ENCODE assay signal across 8 cellular contexts in the genomic region with DNA sequence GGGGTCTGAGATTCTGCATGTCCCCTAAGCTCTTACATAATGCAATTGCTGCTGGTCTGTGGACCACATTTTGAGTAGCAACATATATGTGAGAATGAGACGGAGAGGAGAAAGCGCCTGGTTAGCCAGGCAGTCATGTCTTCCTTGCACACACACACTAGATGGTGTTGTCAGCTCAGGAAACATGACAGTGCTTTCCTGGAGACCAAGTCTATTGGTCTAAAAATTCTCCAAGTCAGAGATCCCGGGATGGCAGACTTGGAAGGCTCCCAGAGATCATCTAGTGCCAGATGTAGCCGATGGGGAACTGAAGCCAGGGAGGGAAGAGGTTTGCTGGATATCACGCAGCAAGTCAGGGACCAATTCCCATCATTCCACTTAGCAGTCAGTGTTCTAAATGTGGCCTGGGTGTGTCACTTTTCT. TPM values are rescaled to one million over a fixed set of nuclear protein-coding genes. Genes with fewer than 3 reads are reported as not detected.
A peak's percentile ranks its signal among the peaks of the same experiment; 100 is the strongest.
DNase-seq lines count a peak whose midpoint lies in the region; ATAC-seq and TF ChIP-seq lines count a peak whose summit lies in the region.

No MANE protein-coding gene starts in this region.

- WGBS in SK-N-SH (ENCODE audit: low lambda C conversion rate): 53% methylated on average over 3 of the region's 5 CpGs
- 4 to 7% methylated on average over 3 of the region's 5 CpGs for WGBS in gastroesophageal sphincter (ENCODE audit: low coverage in 1 of 2), 2 donors

- H3K9me2 ChIP-seq in SK-N-SH: no peaks in the 10 kb centered on the region

- DNase-seq in H7: peak; percentile 37
- DNase-seq in SK-N-SH: peak; percentile 49
- DNase-seq in posterior cingulate gyrus: peak in 6 of 10 donors; percentile 26 to 83 (median 46)
- no peak for DNase-seq in stimulated activated naive CD4-positive, alpha-beta T cell (lab: John Stamatoyannopoulos, UW)
- no peak for DNase-seq in NCI-H2029 (lab: John Stamatoyannopoulos, UW)
- DNase-seq in activated CD4-positive, alpha-beta T cell treated with anti-CD3 and anti-CD28 coated beads for 4 hours: no peak

- intact Hi-C loops in posterior cingulate gyrus (cut with DNase I): loop anchor here (1.0 kb wide), 2 partner anchors 138 to 279 kb away; no protein-coding TSS in a partner anchor

- CTCF ChIA-PET in SK-N-SH (lab: Yijun Ruan, JAX): interaction anchor here (0.9 to 3.4 kb wide), 5 partner anchors 12 to 280 kb away, joined by 3 to 19 read pairs (median 3); no protein-coding TSS in a partner anchor

- H3K27ac ChIP-seq in SK-N-SH (ENCODE audit: low read depth in 2 of 2, low read length in 1 of 2) (no peak overlapping the region), gastroesophageal sphincter (peak overlapping the region in 3 of 4 donors; percentile 55 to 75 (median 68))

- TF ChIP-seq EP300 in SK-N-SH (IDR thresholded peaks at IDR 0.05; ENCODE audit: borderline replicate concordance in 1 of 2, low read depth in 1 of 2, low read length in 1 of 2): no peak
- no peak for TF ChIP-seq EP300 in gastroesophageal sphincter (IDR thresholded peaks at IDR 0.05)

- no peaks in the 10 kb centered on the region for H3K79me2 ChIP-seq in SK-N-SH (ENCODE audit: insufficient read depth)

- H3K9ac ChIP-seq in SK-N-SH: no peak overlapping the region

- TF ChIP-seq CTCF in SK-N-SH (IDR thresholded peaks at IDR 0.05) (peak; percentile 74), gastroesophageal sphincter (IDR thresholded peaks at IDR 0.05) (peak; percentile 27 to 83 (median 66))

- H3K27me3 ChIP-seq in H7 (ENCODE audit: control insufficient read depth, insufficient read depth, low read length): no peaks in the 10 kb centered on the region
- H3K27me3 ChIP-seq in SK-N-SH (ENCODE audit: insufficient read depth): no peaks in the 10 kb centered on the region
- H3K27me3 ChIP-seq in gastroesophageal sphincter: no peaks in the 10 kb centered on the region

- H3K4me1 ChIP-seq in SK-N-SH (ENCODE audit: control insufficient read depth in 1 of 2, insufficient read depth in 2 of 2, low read depth in 1 of 2, low read length in 1 of 2) (peaks cover 0 to 3% of the 10 kb centered on the region in 2 experiments; a peak in 2 of 4 replicates), gastroesophageal sphincter (peaks cover 0 to 51% (median 11%) of the 10 kb centered on the region in 3 donors)

- no peaks in the 10 kb centered on the region for H4K20me1 ChIP-seq in SK-N-SH (ENCODE audit: insufficient read depth)

- ATAC-seq in gastroesophageal sphincter: peak; percentile 77
- ATAC-seq in HG02970 (IDR thresholded peaks at IDR 0.05; ENCODE audit: low FRiP score, unreplicated experiment): no peak

- H3K36me3 ChIP-seq in H7 (replicated peaks; ENCODE audit: control insufficient read depth, insufficient read depth, low read length): no peaks in the 10 kb centered on the region
- no peaks in the 10 kb centered on the region for H3K36me3 ChIP-seq in SK-N-SH (replicated peaks in 1 of 2; ENCODE audit: control insufficient read depth in 1 of 2, insufficient read depth in 2 of 2, low read length in 1 of 2)
- H3K36me3 ChIP-seq in gastroesophageal sphincter: no peaks in the 10 kb centered on the region

- TF ChIP-seq POLR2A in gastroesophageal sphincter (IDR thresholded peaks at IDR 0.05): no peak

- no peak overlapping the region for H3K4me2 ChIP-seq in SK-N-SH

- H3K9me3 ChIP-seq in SK-N-SH (no peaks in the 10 kb centered on the region), gastroesophageal sphincter (no peaks in the 10 kb centered on the region)

- H3K4me3 ChIP-seq in H7 (ENCODE audit: insufficient read depth, low read depth, low read length): no peak overlapping the region
- no peak overlapping the region for H3K4me3 ChIP-seq in SK-N-SH (ENCODE audit: low read depth in 2 of 2, low read length in 1 of 2)
- no peak overlapping the region for H3K4me3 ChIP-seq in gastroesophageal sphincter

- no peak overlapping the region for H2AFZ ChIP-seq in SK-N-SH (ENCODE audit: low read depth)

- POLR2A ChIA-PET in SK-N-SH (lab: Yijun Ruan, JAX): interaction anchor here (0.6 kb wide), 1 partner anchor 13 kb away, joined by 3 read pairs; no protein-coding TSS in a partner anchor

- peak; percentile 77 for TF ChIP-seq RAD21 in SK-N-SH (IDR thresholded peaks at IDR 0.05; ENCODE audit: low read length)

- no peaks in the 10 kb centered on the region for H3F3A ChIP-seq in SK-N-SH (replicated peaks; ENCODE audit: insufficient read depth)

TF ChIP-seq in SK-N-SH, 30 proteins besides CTCF, POLR2A, EP300 and RAD21:
- TF ChIP-seq NFIC (IDR thresholded peaks at IDR 0.05; ENCODE audit: borderline replicate concordance) (peak; percentile 69), MAX (IDR thresholded peaks at IDR 0.05; ENCODE audit: low read depth) (no peak), TCF12 (IDR thresholded peaks at IDR 0.05) (peak; percentile 75), POLR2AphosphoS5 (IDR thresholded peaks at IDR 0.05; ENCODE audit: low read depth, low read length) (no peak), SMC3 (IDR thresholded peaks at IDR 0.05; ENCODE audit: low read depth, low read length) (peak; percentile 65)

RNA-seq across cellular contexts. Expression of gene GALNT12, which starts 53.4 kb away (rescaled TPM):
- 10.6 and 11.4 TPM in 2 replicates for total RNA-seq in H7 (2014; rRNA removed; shearing (Covaris generic))
- polyA plus RNA-seq in SK-N-SH (2012; rRNA removed): 7.4 TPM in 2 replicates
- 5.5 and 5.6 TPM in 2 replicates for polyA plus RNA-seq in SK-N-SH (2012; cell fraction: cytosol; rRNA removed)
- 10.4 and 15.0 TPM in 2 replicates for polyA plus RNA-seq in SK-N-SH (2012; cell fraction: nucleus; rRNA removed)
- 10 to 100 TPM; 13.7 to 34.6 (median 15.2) TPM for total RNA-seq in gastroesophageal sphincter

Comparison
In these comparisons a context has a peak if more than half of its experiments do, and no peak if none do; other contexts are left out.
1. DNase-seq: peak in H7 (single experiment), SK-N-SH (single experiment) and posterior cingulate gyrus (6 of 10); none in stimulated activated naive CD4-positive, alpha-beta T cell (0 of 6), NCI-H2029 (single experiment) and activated CD4-positive, alpha-beta T cell treated with anti-CD3 and anti-CD28 coated beads for 4 hours (0 of 2).
2. H3K27ac ChIP-seq: peak in gastroesophageal sphincter (3 of 4); none in SK-N-SH (0 of 2).